In the genomic region with DNA sequence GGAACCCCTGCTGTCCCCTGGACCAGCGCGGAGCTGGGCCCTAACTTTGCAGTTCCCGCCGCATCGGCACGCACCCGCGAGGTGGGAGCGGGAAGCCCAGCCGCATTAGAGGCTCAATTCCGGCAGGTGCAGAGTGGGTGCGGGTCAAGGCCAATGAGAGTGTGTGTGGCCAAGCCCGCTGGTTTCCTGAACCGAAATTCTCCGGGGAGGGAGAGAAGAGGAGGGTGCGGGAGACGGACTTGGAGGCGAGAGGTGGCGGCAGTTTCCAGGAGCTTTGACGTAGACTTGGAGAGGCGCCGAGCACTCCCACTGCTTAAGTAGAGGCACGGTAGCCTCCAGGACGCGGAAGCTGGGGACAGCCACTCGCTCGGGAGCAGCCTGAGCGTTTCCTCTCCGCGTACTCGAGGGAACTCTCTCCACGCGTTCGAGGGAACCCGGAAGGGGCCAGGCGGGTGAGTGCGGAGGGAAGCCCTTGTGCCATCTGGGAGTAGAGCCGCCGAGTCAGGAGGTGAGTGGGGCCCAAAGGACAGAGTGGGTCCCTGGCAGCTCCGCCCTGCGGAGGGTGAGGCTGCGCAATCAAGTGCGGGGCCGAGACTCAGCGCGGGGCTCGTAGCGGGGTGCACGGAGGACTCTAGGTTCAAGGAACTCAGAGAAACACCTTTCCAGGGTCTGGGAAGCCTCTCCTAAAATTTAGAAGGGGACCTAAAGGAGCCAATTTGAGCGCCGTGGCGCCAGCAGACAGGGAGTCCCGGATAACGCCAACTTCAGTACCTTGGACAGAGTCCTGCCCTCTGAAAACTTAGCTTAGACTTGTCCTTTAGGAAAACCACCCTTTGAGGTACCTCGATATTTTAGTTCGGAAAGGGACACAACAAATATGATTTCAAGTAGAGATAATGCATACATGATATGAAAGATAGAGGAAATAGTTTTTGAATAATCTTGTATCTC, we compare ENCODE assay signal across 8 cellular contexts. TPM values are rescaled to one million over a fixed set of nuclear protein-coding genes. Genes with fewer than 3 reads are reported as not detected.
DNase-seq lines count a peak whose midpoint lies in the region; ATAC-seq and TF ChIP-seq lines count a peak whose summit lies in the region.

A gene (plus strand): TSS at position 413 of the 951 bp plus-strand sequence. CDS start 1,750 bp downstream, outside the sequence.

- H3K27me3 ChIP-seq in SK-N-SH (ENCODE audit: insufficient read depth) (no peaks in the 10 kb centered on the region; the same call in 1 of the 2 replicates), trophoblast cell (ENCODE audit: insufficient read depth, low read length) (peaks cover 7% of the 10 kb centered on the region)

- H4K91ac ChIP-seq in trophoblast cell (ENCODE audit: low read depth, low read length), result no peak within 1 kb of the TSS

- peak within 1 kb of the TSS in 1 of 2 experiments; percentile 40; a peak in 3 of 4 replicates for H3K4me3 ChIP-seq in SK-N-SH (ENCODE audit: low read depth in 2 of 2, low read length in 1 of 2)
- no peak within 1 kb of the TSS for H3K4me3 ChIP-seq in trophoblast cell (ENCODE audit: low read depth, low read length)

- H3K14ac ChIP-seq in trophoblast cell (ENCODE audit: low read length), result no peak within 1 kb of the TSS

- H3K79me2 ChIP-seq in SK-N-SH (ENCODE audit: insufficient read depth) (no peaks in the 10 kb centered on the region), trophoblast cell (ENCODE audit: control insufficient read depth, insufficient read depth, low read length, poor library complexity) (no peaks in the 10 kb centered on the region)

- no peaks in the 10 kb centered on the region; a peak in 1 of 4 replicates for H3K4me1 ChIP-seq in SK-N-SH (ENCODE audit: control insufficient read depth in 1 of 2, insufficient read depth in 2 of 2, low read depth in 1 of 2, low read length in 1 of 2)
- peaks cover 8% of the 10 kb centered on the region in 2 experiments for H3K4me1 ChIP-seq in trophoblast cell (ENCODE audit: control insufficient read depth in 1 of 2, insufficient read depth in 2 of 2, low read length in 2 of 2)

- no peaks in the 10 kb centered on the region for H3F3A ChIP-seq in SK-N-SH (replicated peaks; ENCODE audit: insufficient read depth)

- no peak within 1 kb of the TSS for H4K8ac ChIP-seq in trophoblast cell (ENCODE audit: low read depth, low read length)

- H3K18ac ChIP-seq in trophoblast cell (ENCODE audit: low read length), result no peak within 1 kb of the TSS

- peak; percentile 11 for DNase-seq in stimulated activated CD4-positive, alpha-beta T cell treated with anti-CD3 and anti-CD28 coated beads, Interleukin-4, amount 100 ng/mL, for 24 hours
- no peak for DNase-seq in stimulated activated CD4-positive, alpha-beta T cell treated with anti-CD3 and anti-CD28 coated beads, Interleukin-4, amount 100 ng/mL, for 4 hours
- DNase-seq in SK-N-SH (peak; percentile 68), fibroblast of the conjunctiva (ENCODE audit: low read depth) (peak; percentile 23), trophoblast cell (peak; percentile 22 to 78), hippocampal formation (lab: John Stamatoyannopoulos, UW) (no peak)

- H3K9me3 ChIP-seq in SK-N-SH (no peaks in the 10 kb centered on the region), trophoblast cell (ENCODE audit: insufficient read depth, low read depth, low read length) (peaks cover 2% of the 10 kb centered on the region)

- H3K4ac ChIP-seq in trophoblast cell (ENCODE audit: low read depth, low read length), result no peak within 1 kb of the TSS

- H2BK120ac ChIP-seq in trophoblast cell (ENCODE audit: insufficient read depth, low read length, poor library complexity), result no peak within 1 kb of the TSS

- no peak within 1 kb of the TSS for H3K9ac ChIP-seq in SK-N-SH
- H3K9ac ChIP-seq in trophoblast cell (ENCODE audit: low read length), result no peak within 1 kb of the TSS

- H2BK12ac ChIP-seq in trophoblast cell (ENCODE audit: low read length), result no peak within 1 kb of the TSS

- TF ChIP-seq RAD21 in SK-N-SH (IDR thresholded peaks at IDR 0.05; ENCODE audit: low read length), result no peak

- no peaks in the 10 kb centered on the region for H4K20me1 ChIP-seq in SK-N-SH (ENCODE audit: insufficient read depth)

- H3K23ac ChIP-seq in trophoblast cell (ENCODE audit: low read length), result no peak within 1 kb of the TSS

- whole genome bisulfite sequencing in SK-N-SH (ENCODE audit: low lambda C conversion rate), result 20% methylated on average over 44 of the region's 56 CpGs
- WGBS in trophoblast cell (ENCODE audit: extremely low coverage, insufficient coverage, insufficient read length), result no CpG with 5 or more reads among the region's 56 CpGs

- H4K12ac ChIP-seq in trophoblast cell (ENCODE audit: low read depth, low read length), result no peak within 1 kb of the TSS

- H3K36me3 ChIP-seq in SK-N-SH (replicated peaks in 1 of 2; ENCODE audit: control insufficient read depth in 1 of 2, insufficient read depth in 2 of 2, low read length in 1 of 2) (no peaks in the 10 kb centered on the region), trophoblast cell (ENCODE audit: control insufficient read depth in 1 of 2, insufficient read depth in 2 of 2, low read length in 2 of 2) (no peaks in the 10 kb centered on the region)

- H2AK5ac ChIP-seq in trophoblast cell (ENCODE audit: low read length), result no peak within 1 kb of the TSS

- POLR2A ChIA-PET in SK-N-SH (lab: Yijun Ruan, JAX), result interaction anchor here (0.6 kb wide), 1 partner anchor 740 kb away, joined by 3 read pairs; no protein-coding TSS in a partner anchor

- CTCF ChIA-PET in SK-N-SH (lab: Yijun Ruan, JAX), result interaction anchor here (0.6 to 2.1 kb wide), 5 partner anchors 10 to 1184 kb away, joined by 3 to 4 read pairs (median 4); no protein-coding TSS in a partner anchor

- H3K4me2 ChIP-seq in SK-N-SH, result 0 out of 2 replicates have a peak within 1 kb of the TSS, but pooled peaks have one; percentile 24
- H3K4me2 ChIP-seq in trophoblast cell (ENCODE audit: low read length), result peak within 1 kb of the TSS; percentile 63

- no peak within 1 kb of the TSS for H3K27ac ChIP-seq in SK-N-SH (ENCODE audit: low read depth in 2 of 2, low read length in 1 of 2)
- no peak within 1 kb of the TSS for H3K27ac ChIP-seq in trophoblast cell (ENCODE audit: low read depth, low read length)

- no peak for TF ChIP-seq CTCF in SK-N-SH (IDR thresholded peaks at IDR 0.05)

- H2AFZ ChIP-seq in SK-N-SH (ENCODE audit: low read depth) (no peak within 1 kb of the TSS), trophoblast cell (ENCODE audit: insufficient read depth, low read length, poor library complexity) (no peak within 1 kb of the TSS)

- H3K79me1 ChIP-seq in trophoblast cell (ENCODE audit: low read length), result no peaks in the 10 kb centered on the region

- H2BK5ac ChIP-seq in trophoblast cell (ENCODE audit: low read depth, low read length, poor library complexity), result no peak within 1 kb of the TSS

- H3K9me2 ChIP-seq in SK-N-SH, result 0 out of 2 replicates have a peak, but pooled peaks cover 3% of the 10 kb centered on the region

- no peak for TF ChIP-seq EP300 in SK-N-SH (IDR thresholded peaks at IDR 0.05; ENCODE audit: borderline replicate concordance in 1 of 2, low read depth in 1 of 2, low read length in 1 of 2)

- ATAC-seq in GM18909 (IDR thresholded peaks at IDR 0.05; ENCODE audit: poor library complexity, unreplicated experiment) (no peak), GM21515 (IDR thresholded peaks at IDR 0.05; ENCODE audit: unreplicated experiment) (no peak)

TF ChIP-seq in SK-N-SH, 30 proteins besides CTCF, POLR2A, EP300 and RAD21:
- TF ChIP-seq TCF12 (IDR thresholded peaks at IDR 0.05), result no peak
- TF ChIP-seq, protein P1, sequence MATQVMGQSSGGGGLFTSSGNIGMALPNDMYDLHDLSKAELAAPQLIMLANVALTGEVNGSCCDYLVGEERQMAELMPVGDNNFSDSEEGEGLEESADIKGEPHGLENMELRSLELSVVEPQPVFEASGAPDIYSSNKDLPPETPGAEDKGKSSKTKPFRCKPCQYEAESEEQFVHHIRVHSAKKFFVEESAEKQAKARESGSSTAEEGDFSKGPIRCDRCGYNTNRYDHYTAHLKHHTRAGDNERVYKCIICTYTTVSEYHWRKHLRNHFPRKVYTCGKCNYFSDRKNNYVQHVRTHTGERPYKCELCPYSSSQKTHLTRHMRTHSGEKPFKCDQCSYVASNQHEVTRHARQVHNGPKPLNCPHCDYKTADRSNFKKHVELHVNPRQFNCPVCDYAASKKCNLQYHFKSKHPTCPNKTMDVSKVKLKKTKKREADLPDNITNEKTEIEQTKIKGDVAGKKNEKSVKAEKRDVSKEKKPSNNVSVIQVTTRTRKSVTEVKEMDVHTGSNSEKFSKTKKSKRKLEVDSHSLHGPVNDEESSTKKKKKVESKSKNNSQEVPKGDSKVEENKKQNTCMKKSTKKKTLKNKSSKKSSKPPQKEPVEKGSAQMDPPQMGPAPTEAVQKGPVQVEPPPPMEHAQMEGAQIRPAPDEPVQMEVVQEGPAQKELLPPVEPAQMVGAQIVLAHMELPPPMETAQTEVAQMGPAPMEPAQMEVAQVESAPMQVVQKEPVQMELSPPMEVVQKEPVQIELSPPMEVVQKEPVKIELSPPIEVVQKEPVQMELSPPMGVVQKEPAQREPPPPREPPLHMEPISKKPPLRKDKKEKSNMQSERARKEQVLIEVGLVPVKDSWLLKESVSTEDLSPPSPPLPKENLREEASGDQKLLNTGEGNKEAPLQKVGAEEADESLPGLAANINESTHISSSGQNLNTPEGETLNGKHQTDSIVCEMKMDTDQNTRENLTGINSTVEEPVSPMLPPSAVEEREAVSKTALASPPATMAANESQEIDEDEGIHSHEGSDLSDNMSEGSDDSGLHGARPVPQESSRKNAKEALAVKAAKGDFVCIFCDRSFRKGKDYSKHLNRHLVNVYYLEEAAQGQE (IDR thresholded peaks at IDR 0.05; ENCODE audit: low read depth, low read length), result peak; percentile 98

RNA-seq across cellular contexts. Expression of the gene that starts here (rescaled TPM):
- polyA plus RNA-seq in SK-N-SH (2012; rRNA removed), result not detected in 2 replicates
- not detected in 2 replicates for polyA plus RNA-seq in SK-N-SH (2012; cell fraction: cytosol; rRNA removed)
- polyA plus RNA-seq in SK-N-SH (2012; cell fraction: nucleus; rRNA removed), result not detected in 2 replicates
- not detected in 2 replicates for polyA plus RNA-seq in trophoblast cell (2013)

Comparison
In these comparisons a context has a peak if more than half of its experiments do, and no peak if none do; other contexts are left out.
1. DNase-seq: peak in stimulated activated CD4-positive, alpha-beta T cell treated with anti-CD3 and anti-CD28 coated beads, Interleukin-4, amount 100 ng/mL, for 24 hours (single experiment), fibroblast of the conjunctiva (single experiment) and trophoblast cell (2 of 2); none in stimulated activated CD4-positive, alpha-beta T cell treated with anti-CD3 and anti-CD28 coated beads, Interleukin-4, amount 100 ng/mL, for 4 hours (0 of 2) and hippocampal formation (0 of 2).
2. Peak in DNase-seq and H3K4me2 ChIP-seq in SK-N-SH; RNA of the gene not detected or under 1 TPM.